1 cellular context compared by ENCODE assay signal in genomic region chr2:164967781-164968228, GRCh38.
TF ChIP-seq lines count a peak whose summit lies in the region.

No MANE protein-coding gene starts in this region.

TF ChIP-seq in SK-N-SH treated with all-trans-retinoic acid at 6 μM for 48 hours, 23 proteins besides CTCF, POLR2A, EP300 and RAD21 (continued from another document):
- TF ChIP-seq TSHZ2 (CRISPR knock-in tag; IDR thresholded peaks at IDR 0.05) = no peak
- TF ChIP-seq SNAI2 (CRISPR knock-in tag; IDR thresholded peaks at IDR 0.05) = no peak
- TF ChIP-seq ISL1 (CRISPR knock-in tag; IDR thresholded peaks at IDR 0.05) = no peak
- TF ChIP-seq TOX (CRISPR knock-in tag; IDR thresholded peaks at IDR 0.05; ENCODE audit: borderline replicate concordance) = no peak
- TF ChIP-seq ZNF565 (CRISPR knock-in tag; conservative IDR thresholded peaks at IDR 0.05; ENCODE audit: low read depth) = no peak
- TF ChIP-seq ARNTL (CRISPR knock-in tag; IDR thresholded peaks at IDR 0.05; ENCODE audit: borderline replicate concordance, low read depth) = no peak
- no peak for TF ChIP-seq CSRNP3 (CRISPR knock-in tag; IDR thresholded peaks at IDR 0.05)
- no peak for TF ChIP-seq ESRRG (CRISPR knock-in tag; IDR thresholded peaks at IDR 0.05)
